8 cellular contexts compared by ENCODE assay signal in the genomic region with DNA sequence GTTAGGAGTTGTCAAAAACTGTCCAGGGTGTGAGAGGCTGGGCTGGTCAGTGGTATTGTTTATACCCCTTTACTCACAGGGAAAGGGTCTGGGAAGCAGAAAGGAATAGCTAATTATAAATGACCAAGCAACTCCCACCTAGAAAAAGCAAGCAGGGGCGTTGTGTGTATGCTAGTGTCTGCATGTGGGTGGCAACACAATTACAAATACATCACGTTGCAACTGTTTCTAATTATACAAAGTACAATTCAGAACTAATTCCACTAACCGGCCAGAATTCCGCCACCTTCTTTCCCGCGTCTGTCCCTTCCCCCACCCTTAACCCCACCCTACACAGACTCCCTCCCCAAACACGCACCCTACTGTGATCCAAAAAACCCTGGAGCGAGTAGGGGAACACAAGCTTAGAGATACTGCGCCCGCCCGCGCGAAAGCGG. TPM values are rescaled to one million over a fixed set of nuclear protein-coding genes. Genes with fewer than 3 reads are reported as not detected.
DNase-seq lines count a peak whose midpoint lies in the region; ATAC-seq and TF ChIP-seq lines count a peak whose summit lies in the region.

No MANE protein-coding gene starts in this region.

- DNase-seq in heart right ventricle (no peak), Right ventricle myocardium inferior (ENCODE audit: missing footprints) (no peak), mammary epithelial cell (no peak), uterus (no peak), epidermal melanocyte (ENCODE audit: insufficient read length, low spot score) (no peak), NCI-H2107 treated with DMSO at 0.1 percent for 48 hours (lab: John Stamatoyannopoulos, UW; ENCODE audit: unreplicated experiment) (no peak)

- no peak for TF ChIP-seq POLR2A in uterus (IDR thresholded peaks at IDR 0.05)

- 0 to 4% methylated on average over 14 of the region's 14 CpGs for WGBS in heart right ventricle, 2 donors
- WGBS in mammary epithelial cell (ENCODE audit: low coverage, missing lambda C conversion rate): 8% methylated on average over 10 of the region's 14 CpGs

- H3K4me3 ChIP-seq in heart right ventricle: peak overlapping the region; percentile 70 to 94 (median 87)
- peak overlapping the region; percentile 68 to 99 (median 94) for H3K4me3 ChIP-seq in mammary epithelial cell (replicated peaks in 1 of 3; ENCODE audit: insufficient read depth in 1 of 3, low read depth in 2 of 3, low read length in 3 of 3)
- H3K4me3 ChIP-seq in mucosa of rectum (ENCODE audit: low read length in 2 of 2): peak overlapping the region; percentile 79
- H3K4me3 ChIP-seq in uterus: peak overlapping the region; percentile 54 to 71

- peaks cover 0 to 57% (median 27%) of the 10 kb centered on the region in 9 donors for H3K4me1 ChIP-seq in heart right ventricle
- peaks cover 19% of the 10 kb centered on the region for H3K4me1 ChIP-seq in mammary epithelial cell (ENCODE audit: insufficient read depth, low read length)
- peaks cover 16 to 22% of the 10 kb centered on the region in 2 donors for H3K4me1 ChIP-seq in mucosa of rectum (ENCODE audit: control insufficient read depth in 2 of 2, insufficient read depth in 2 of 2, low read length in 2 of 2)
- H3K4me1 ChIP-seq in uterus: peaks cover 0 to 10% of the 10 kb centered on the region in 2 donors

- H3K4me2 ChIP-seq in mammary epithelial cell (ENCODE audit: insufficient read depth, low read depth, low read length): peak overlapping the region; percentile 99

- CTCF ChIA-PET in mammary epithelial cell (lab: Charles Lee; ENCODE audit: low non-redundant PET): no interaction called here

- H3K9me3 ChIP-seq in heart right ventricle (peaks cover 0 to 2% (median 0%) of the 10 kb centered on the region in 11 donors), mammary epithelial cell (replicated peaks; ENCODE audit: insufficient read depth, low read length) (no peaks in the 10 kb centered on the region), mucosa of rectum (ENCODE audit: control insufficient read depth in 2 of 2, low read length in 2 of 2) (no peaks in the 10 kb centered on the region), uterus (no peaks in the 10 kb centered on the region)

- H4K20me1 ChIP-seq in mammary epithelial cell (ENCODE audit: insufficient read depth, low read length): no peaks in the 10 kb centered on the region

- peak in 1 of 8 donors; percentile 8 for ATAC-seq in heart right ventricle
- ATAC-seq in Right ventricle myocardium inferior: no peak
- ATAC-seq in GM21786 (IDR thresholded peaks at IDR 0.05; ENCODE audit: unreplicated experiment): no peak

- no peaks in the 10 kb centered on the region for H3K79me2 ChIP-seq in mammary epithelial cell (ENCODE audit: insufficient read depth, low read length)

- peak overlapping the region; percentile 97 for H2AFZ ChIP-seq in mammary epithelial cell (ENCODE audit: low read depth, low read length)

- no TSS peak for BruUV-seq in mammary epithelial cell (replicated peaks; lab: Mats Ljungman, UMichigan)

- TF ChIP-seq CTCF in heart right ventricle (IDR thresholded peaks at IDR 0.05): no peak
- TF ChIP-seq CTCF in mammary epithelial cell (conservative IDR thresholded peaks at IDR 0.05 in 1 of 2, IDR thresholded peaks at IDR 0.05 in 1 of 2; ENCODE audit: extremely low read depth in 1 of 2, insufficient read depth in 1 of 2, low read depth in 1 of 2, low read length in 2 of 2): no peak
- TF ChIP-seq CTCF in uterus (IDR thresholded peaks at IDR 0.05): no peak

- H3K9ac ChIP-seq in mammary epithelial cell (ENCODE audit: insufficient read depth, low read length): peak overlapping the region; percentile 40
- no peak overlapping the region for H3K9ac ChIP-seq in mucosa of rectum (ENCODE audit: low read depth in 1 of 2, low read length in 2 of 2)

- intact Hi-C loops in heart right ventricle (cut with DNase I) (loop anchor here in 8 of 10 donors (5.0 to 10.0 kb wide), 5 partner anchors 59 to 174 kb away; no protein-coding TSS in a partner anchor), Right ventricle myocardium inferior (cut with DNase I) (loop anchor here (5.0 kb wide), 1 partner anchor 274 kb away; no protein-coding TSS in a partner anchor), mammary epithelial cell (cut with micrococcal nuclease) (loop anchor here (1.0 to 5.0 kb wide), 5 partner anchors 89 to 346 kb away; no protein-coding TSS in a partner anchor), uterus (cut with DNase I; ENCODE audit: low total_unique reads) (no loop called here)

- H3K36me3 ChIP-seq in heart right ventricle (no peaks in the 10 kb centered on the region), mammary epithelial cell (ENCODE audit: insufficient read depth, low read length) (no peaks in the 10 kb centered on the region), mucosa of rectum (ENCODE audit: control insufficient read depth in 2 of 2, insufficient read depth in 2 of 2, low read length in 2 of 2) (no peaks in the 10 kb centered on the region), uterus (no peaks in the 10 kb centered on the region)

- dilution Hi-C loops in mammary epithelial cell (cut with HindIII; ENCODE audit: low sequenced_read_pairs): no loop called here

- in situ Hi-C loops in mammary epithelial cell (cut with MboI; ENCODE audit: low sequenced_read_pairs in 2 of 2): no loop called here

- H3K27me3 ChIP-seq in heart right ventricle (peaks cover 0 to 65% (median 6%) of the 10 kb centered on the region in 7 donors), mammary epithelial cell (ENCODE audit: insufficient read depth, low read length) (no peaks in the 10 kb centered on the region), mucosa of rectum (ENCODE audit: control insufficient read depth in 2 of 2, insufficient read depth in 2 of 2, low read length in 2 of 2) (peaks cover 0 to 14% of the 10 kb centered on the region in 2 donors), uterus (peaks cover 0 to 31% of the 10 kb centered on the region in 2 donors)

- H3K27ac ChIP-seq in heart right ventricle: peak overlapping the region in 6 of 10 donors; percentile 55 to 87 (median 84)
- no peak overlapping the region for H3K27ac ChIP-seq in mammary epithelial cell (ENCODE audit: insufficient read depth, low read depth, low read length)
- no peak overlapping the region for H3K27ac ChIP-seq in mucosa of rectum (ENCODE audit: low read depth in 2 of 2, low read length in 2 of 2)
- H3K27ac ChIP-seq in uterus: no peak overlapping the region

RNA-seq across cellular contexts. Expression of a gene that starts 2.2 kb away (rescaled TPM):
- total RNA-seq in heart right ventricle (10 to 100 TPM; 23.2 to 52.3 (median 43.5) TPM), Right ventricle myocardium inferior (27.3 TPM), mammary epithelial cell (1 to 10 TPM; 1.8 to 1.9 TPM), uterus (1 to 10 TPM in 2 of 4 donors, not detected in 2; 1.6 to 2.8 TPM)
- polyA plus RNA-seq in heart right ventricle (10 to 100 TPM in 1 of 2 donors, 1 to 10 TPM in 1; 3.8 to 18.1 TPM), mammary epithelial cell (0.57 TPM)
- 3.2 TPM for polyA minus RNA-seq in mammary epithelial cell

RNA-seq across cellular contexts. Expression of a gene that starts 34.6 kb away (rescaled TPM):
- 1 to 10 TPM; 3.8 to 8.9 (median 6.4) TPM for total RNA-seq in heart right ventricle
- polyA plus RNA-seq in heart right ventricle: 1 to 10 TPM; 2.2 to 6.5 TPM
- total RNA-seq in Right ventricle myocardium inferior: 7.9 TPM
- total RNA-seq in mammary epithelial cell: 10 to 100 TPM; 24.1 to 46.7 TPM
- 28.2 TPM for polyA plus RNA-seq in mammary epithelial cell
- polyA minus RNA-seq in mammary epithelial cell: 37.1 TPM
- 10 to 100 TPM in 3 of 4 donors, not detected in 1; 12.0 to 14.1 (median 13.7) TPM for total RNA-seq in uterus

Comparison
In these comparisons a context has a peak if more than half of its experiments do, and no peak if none do; other contexts are left out.
1. H3K27ac ChIP-seq: peak in heart right ventricle (6 of 10); none in mammary epithelial cell (single experiment), mucosa of rectum (0 of 2) and uterus (0 of 2).
2. Peak in every context shown above with its lines, with median percentiles within 50 percentile points of each other: H3K4me3 ChIP-seq.